In the genomic region with DNA sequence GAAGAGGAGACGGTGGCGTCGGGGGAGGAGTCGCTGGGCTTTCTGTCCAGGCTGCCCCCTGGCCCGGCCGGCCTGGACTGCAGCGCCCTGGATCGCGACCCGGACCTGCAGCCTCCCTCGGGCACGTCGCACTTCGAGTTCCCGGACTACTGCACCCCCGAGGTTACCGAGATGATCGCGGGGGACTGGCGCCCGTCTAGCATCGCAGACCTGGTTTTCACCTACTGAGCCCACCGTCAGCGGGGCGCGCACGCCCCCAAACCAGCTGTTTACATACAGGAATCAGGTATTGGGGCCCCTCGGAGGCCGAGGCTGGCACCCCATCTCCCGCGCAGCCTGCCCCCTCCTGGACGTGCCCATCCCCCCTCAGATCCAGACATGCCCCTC, we compare ENCODE assay signal across 1 cellular context.
TF ChIP-seq lines count a peak whose summit lies in the region.

No MANE protein-coding gene starts in this region.

TF ChIP-seq in IMR-90, 13 proteins besides CTCF, POLR2A, EP300 and RAD21 (continued from another document):
- TF ChIP-seq, protein P1, sequence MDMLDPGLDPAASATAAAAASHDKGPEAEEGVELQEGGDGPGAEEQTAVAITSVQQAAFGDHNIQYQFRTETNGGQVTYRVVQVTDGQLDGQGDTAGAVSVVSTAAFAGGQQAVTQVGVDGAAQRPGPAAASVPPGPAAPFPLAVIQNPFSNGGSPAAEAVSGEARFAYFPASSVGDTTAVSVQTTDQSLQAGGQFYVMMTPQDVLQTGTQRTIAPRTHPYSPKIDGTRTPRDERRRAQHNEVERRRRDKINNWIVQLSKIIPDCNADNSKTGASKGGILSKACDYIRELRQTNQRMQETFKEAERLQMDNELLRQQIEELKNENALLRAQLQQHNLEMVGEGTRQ (IDR thresholded peaks at IDR 0.05; ENCODE audit: low read depth, low read length) = no peak
- no peak for TF ChIP-seq SMC3 (IDR thresholded peaks at IDR 0.05; ENCODE audit: low read depth, low read length)
- no peak for TF ChIP-seq BHLHE40 (IDR thresholded peaks at IDR 0.05; ENCODE audit: low read depth, low read length)
- TF ChIP-seq MAFK (IDR thresholded peaks at IDR 0.05; ENCODE audit: low read depth, low read length) = no peak
- TF ChIP-seq RFX5 (IDR thresholded peaks at IDR 0.05; ENCODE audit: low read depth, low read length) = no peak
- TF ChIP-seq RCOR1 (IDR thresholded peaks at IDR 0.05; ENCODE audit: insufficient replicate concordance, low read length) = no peak
- no peak for TF ChIP-seq MXI1 (IDR thresholded peaks at IDR 0.05; ENCODE audit: borderline replicate concordance, low read depth, low read length)
